In genomic region chr16:2560798-2561133, GRCh38 we compare ENCODE assay signal across 8 cellular contexts. TPM values are rescaled to one million over a fixed set of nuclear protein-coding genes. Genes with fewer than 3 reads are reported as not detected.
DNase-seq lines count a peak whose midpoint lies in the region; ATAC-seq and TF ChIP-seq lines count a peak whose summit lies in the region.
"Not testable (repeated sequence)": the region's sequence is repeated elsewhere in the genome, so short reads cannot be mapped to it uniquely, and the experiment has no call there.

No MANE protein-coding gene starts in this region.

- intact Hi-C loops in left cardiac atrium (cut with DNase I); posterior cingulate gyrus (cut with DNase I): not testable (repeated sequence)

- CTCF ChIA-PET in GM10248 (lab: Yijun Ruan, JAX); activated CD8-positive, alpha-beta T cell treated with anti-CD3 and anti-CD28 coated beads, Interleukin-2, amount 10 ng/mL, durations not matched to agents 7 days and 5 days (lab: Charles Lee): not testable (repeated sequence)

- H3K36me3 ChIP-seq in MG63 = not testable (repeated sequence)

- POLR2A ChIA-PET in GM10248 (lab: Yijun Ruan, JAX); activated CD8-positive, alpha-beta T cell treated with anti-CD3 and anti-CD28 coated beads, Interleukin-2, amount 10 ng/mL, durations not matched to agents 7 days and 5 days (lab: Charles Lee): not testable (repeated sequence)

- not testable (repeated sequence) for H3K4me3 Mint-ChIP-seq in activated CD8-positive, alpha-beta T cell treated with anti-CD3 and anti-CD28 coated beads, Interleukin-2, amount 10 ng/mL, durations not matched to agents 7 days and 5 days; brain; stimulated activated effector memory CD8-positive, alpha-beta T cell treated with anti-CD3 and anti-CD28 coated beads, Interleukin-12 subunit alpha, Interleukin-12 subunit beta, amount 100 ng/mL, for 72 hours

- H3K27ac Mint-ChIP-seq in activated CD8-positive, alpha-beta T cell treated with anti-CD3 and anti-CD28 coated beads, Interleukin-2, amount 10 ng/mL, durations not matched to agents 7 days and 5 days; brain; stimulated activated effector memory CD8-positive, alpha-beta T cell treated with anti-CD3 and anti-CD28 coated beads, Interleukin-12 subunit alpha, Interleukin-12 subunit beta, amount 100 ng/mL, for 72 hours: not testable (repeated sequence)

- H3K36me3 Mint-ChIP-seq in activated CD8-positive, alpha-beta T cell treated with anti-CD3 and anti-CD28 coated beads, Interleukin-2, amount 10 ng/mL, durations not matched to agents 7 days and 5 days (ENCODE audit: low read depth); brain; stimulated activated effector memory CD8-positive, alpha-beta T cell treated with anti-CD3 and anti-CD28 coated beads, Interleukin-12 subunit alpha, Interleukin-12 subunit beta, amount 100 ng/mL, for 72 hours: not testable (repeated sequence)

- H3K27me3 Mint-ChIP-seq in activated CD8-positive, alpha-beta T cell treated with anti-CD3 and anti-CD28 coated beads, Interleukin-2, amount 10 ng/mL, durations not matched to agents 7 days and 5 days (ENCODE audit: low read depth); brain: not testable (repeated sequence)

- not testable (repeated sequence) for H3K9me3 ChIP-seq in MG63

- not testable (repeated sequence) for H3K4me3 ChIP-seq in MG63

- ATAC-seq in GM21825 (IDR thresholded peaks at IDR 0.05; ENCODE audit: unreplicated experiment) (peak; percentile 45), left cardiac atrium (peak; percentile 71 to 80)
- peak; percentile 97 for ATAC-seq in activated CD8-positive, alpha-beta T cell treated with anti-CD3 and anti-CD28 coated beads, Interleukin-2, amount 10 ng/mL, durations not matched to agents 7 days and 5 days
- ATAC-seq in stimulated activated effector memory CD8-positive, alpha-beta T cell treated with anti-CD3 and anti-CD28 coated beads, Interleukin-12 subunit alpha, Interleukin-12 subunit beta, amount 100 ng/mL, for 72 hours = peak; percentile 95

- not testable (repeated sequence) for H3K27me3 ChIP-seq in MG63

- peak; percentile 53 for TF ChIP-seq CTCF in GM10248 (IDR thresholded peaks at IDR 0.05; ENCODE audit: control extremely low read depth, extremely low read depth, low read depth, missing control alignments)
- peak; percentile 40 to 59 for TF ChIP-seq CTCF in brain (conservative IDR thresholded peaks at IDR 0.05)

- DNase-seq in GM10248 (ENCODE audit: extremely low spot score) = not testable (repeated sequence)
- peak; percentile 63 for DNase-seq in MG63
- peak; percentile 79 for DNase-seq in activated CD8-positive, alpha-beta T cell treated with anti-CD3 and anti-CD28 coated beads, Interleukin-2, amount 10 ng/mL, durations not matched to agents 7 days and 5 days
- DNase-seq in left cardiac atrium = peak; percentile 42
- peak in 9 of 10 donors; percentile 59 to 96 (median 81) for DNase-seq in posterior cingulate gyrus
- DNase-seq in stimulated activated effector memory CD8-positive, alpha-beta T cell treated with anti-CD3 and anti-CD28 coated beads, Interleukin-12 subunit alpha, Interleukin-12 subunit beta, amount 100 ng/mL, for 72 hours (ENCODE audit: low spot score in 2 of 2) = peak; percentile 52 to 71

- H3K4me1 Mint-ChIP-seq in activated CD8-positive, alpha-beta T cell treated with anti-CD3 and anti-CD28 coated beads, Interleukin-2, amount 10 ng/mL, durations not matched to agents 7 days and 5 days (ENCODE audit: low read depth); brain; stimulated activated effector memory CD8-positive, alpha-beta T cell treated with anti-CD3 and anti-CD28 coated beads, Interleukin-12 subunit alpha, Interleukin-12 subunit beta, amount 100 ng/mL, for 72 hours: not testable (repeated sequence)

- not testable (repeated sequence) for H3K9me3 Mint-ChIP-seq in activated CD8-positive, alpha-beta T cell treated with anti-CD3 and anti-CD28 coated beads, Interleukin-2, amount 10 ng/mL, durations not matched to agents 7 days and 5 days (ENCODE audit: insufficient read depth); brain; stimulated activated effector memory CD8-positive, alpha-beta T cell treated with anti-CD3 and anti-CD28 coated beads, Interleukin-12 subunit alpha, Interleukin-12 subunit beta, amount 100 ng/mL, for 72 hours

RNA-seq across cellular contexts. Expression of gene PDPK1, which starts 22.9 kb away (rescaled TPM):
- 6.6 and 7.6 TPM in 2 replicates for total RNA-seq in MG63 (2014; rRNA removed; shearing (Covaris generic); ENCODE audit: low replicate concordance)
- 10 to 100 TPM; 41.2 to 49.6 TPM for total RNA-seq in activated CD8-positive, alpha-beta T cell treated with anti-CD3 and anti-CD28 coated beads, Interleukin-2, amount 10 ng/mL, durations not matched to agents 7 days and 5 days
- 22.3 TPM for polyA plus RNA-seq in brain (ENCODE audit: insufficient read depth, low read depth, low replicate concordance)
- 10 to 100 TPM; 32.6 to 39.4 TPM for total RNA-seq in left cardiac atrium

RNA-seq across cellular contexts. Expression of gene CEMP1, which starts 29.6 kb away (rescaled TPM):
- not detected in 2 replicates for total RNA-seq in MG63 (2014; rRNA removed; shearing (Covaris generic); ENCODE audit: low replicate concordance)
- not detected for total RNA-seq in activated CD8-positive, alpha-beta T cell treated with anti-CD3 and anti-CD28 coated beads, Interleukin-2, amount 10 ng/mL, durations not matched to agents 7 days and 5 days
- polyA plus RNA-seq in brain (ENCODE audit: insufficient read depth, low read depth, low replicate concordance) = not detected
- not detected for total RNA-seq in left cardiac atrium

RNA-seq across cellular contexts. Expression of gene AMDHD2, which starts 40.6 kb away (rescaled TPM):
- total RNA-seq in MG63 (2014; rRNA removed; shearing (Covaris generic); ENCODE audit: low replicate concordance) = 15.8 and 25.9 TPM in 2 replicates
- 10 to 100 TPM; 54.0 to 58.5 TPM for total RNA-seq in activated CD8-positive, alpha-beta T cell treated with anti-CD3 and anti-CD28 coated beads, Interleukin-2, amount 10 ng/mL, durations not matched to agents 7 days and 5 days
- 18.9 TPM for polyA plus RNA-seq in brain (ENCODE audit: insufficient read depth, low read depth, low replicate concordance)
- total RNA-seq in left cardiac atrium = 10 to 100 TPM; 15.8 to 21.8 TPM

RNA-seq across cellular contexts. Expression of gene ATP6V0C, which starts 47.0 kb away (rescaled TPM):
- 15.0 and 19.4 TPM in 2 replicates for total RNA-seq in MG63 (2014; rRNA removed; shearing (Covaris generic); ENCODE audit: low replicate concordance)
- 100 to 1,000 TPM; 105 to 110 TPM for total RNA-seq in activated CD8-positive, alpha-beta T cell treated with anti-CD3 and anti-CD28 coated beads, Interleukin-2, amount 10 ng/mL, durations not matched to agents 7 days and 5 days
- 403 TPM for polyA plus RNA-seq in brain (ENCODE audit: insufficient read depth, low read depth, low replicate concordance)
- 100 to 1,000 TPM; 162 to 197 TPM for total RNA-seq in left cardiac atrium

Comparison
In these comparisons a context has a peak if more than half of its experiments do, and no peak if none do; other contexts are left out.
1. ATAC-seq: peak in every context shown above with its lines; median percentile 97 in activated CD8-positive, alpha-beta T cell treated with anti-CD3 and anti-CD28 coated beads, Interleukin-2, amount 10 ng/mL, durations not matched to agents 7 days and 5 days; 95 in stimulated activated effector memory CD8-positive, alpha-beta T cell treated with anti-CD3 and anti-CD28 coated beads, Interleukin-12 subunit alpha, Interleukin-12 subunit beta, amount 100 ng/mL, for 72 hours; 76 in left cardiac atrium; 45 in GM21825.